1 cellular context compared by ENCODE assay signal in the genomic region with DNA sequence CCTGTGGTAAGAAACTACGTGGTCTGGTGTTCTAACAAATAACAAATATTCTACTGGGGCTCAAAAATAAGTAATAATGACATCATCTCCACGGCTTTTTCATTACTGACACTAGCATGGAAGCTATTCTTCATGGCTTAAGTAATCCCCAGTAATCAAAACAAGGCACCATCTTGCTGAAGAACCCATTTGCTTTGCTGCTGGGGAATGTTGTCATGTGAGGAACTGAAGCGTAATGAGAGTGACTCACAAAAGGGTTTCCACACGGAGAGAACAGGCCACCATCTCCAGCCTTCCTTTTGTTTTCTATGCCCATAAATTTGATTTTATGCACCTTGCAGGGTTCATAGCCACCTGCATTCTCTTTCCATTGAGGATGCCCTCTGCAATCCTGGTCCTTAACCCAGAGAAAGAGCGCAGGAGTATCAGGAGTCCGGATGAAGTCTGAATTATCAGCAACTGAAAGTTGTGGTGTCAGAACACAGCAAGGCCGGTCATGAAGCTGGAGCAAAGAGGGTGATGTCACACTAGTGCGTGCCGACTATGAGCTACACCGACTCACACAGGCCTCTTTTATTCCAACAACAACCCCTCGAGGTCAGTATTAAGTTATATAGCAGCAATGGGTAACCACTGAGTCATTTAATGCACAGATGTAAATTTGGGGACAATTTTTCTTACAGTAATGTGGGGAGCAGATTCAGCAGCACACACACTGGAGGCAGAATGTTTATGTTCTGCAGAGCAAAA.
TF ChIP-seq lines count a peak whose summit lies in the region.

No MANE protein-coding gene starts in this region.

TF ChIP-seq in HepG2, 621 proteins besides CTCF, POLR2A, EP300 and RAD21:
- TF ChIP-seq ISX (CRISPR knock-in tag; conservative IDR thresholded peaks at IDR 0.05) (no peak), ATF7 (IDR thresholded peaks at IDR 0.05) (peak; percentile 96), ATF7 (CRISPR knock-in tag; IDR thresholded peaks at IDR 0.05) (no peak), CREB1 (IDR thresholded peaks at IDR 0.05) (peak; percentile 30; the same call in 1 of the 2 replicates), CREB1 (CRISPR knock-in tag; IDR thresholded peaks at IDR 0.05) (no peak)
TF ChIP-seq in HepG2: peak in this region for 2.
